In the genomic region with DNA sequence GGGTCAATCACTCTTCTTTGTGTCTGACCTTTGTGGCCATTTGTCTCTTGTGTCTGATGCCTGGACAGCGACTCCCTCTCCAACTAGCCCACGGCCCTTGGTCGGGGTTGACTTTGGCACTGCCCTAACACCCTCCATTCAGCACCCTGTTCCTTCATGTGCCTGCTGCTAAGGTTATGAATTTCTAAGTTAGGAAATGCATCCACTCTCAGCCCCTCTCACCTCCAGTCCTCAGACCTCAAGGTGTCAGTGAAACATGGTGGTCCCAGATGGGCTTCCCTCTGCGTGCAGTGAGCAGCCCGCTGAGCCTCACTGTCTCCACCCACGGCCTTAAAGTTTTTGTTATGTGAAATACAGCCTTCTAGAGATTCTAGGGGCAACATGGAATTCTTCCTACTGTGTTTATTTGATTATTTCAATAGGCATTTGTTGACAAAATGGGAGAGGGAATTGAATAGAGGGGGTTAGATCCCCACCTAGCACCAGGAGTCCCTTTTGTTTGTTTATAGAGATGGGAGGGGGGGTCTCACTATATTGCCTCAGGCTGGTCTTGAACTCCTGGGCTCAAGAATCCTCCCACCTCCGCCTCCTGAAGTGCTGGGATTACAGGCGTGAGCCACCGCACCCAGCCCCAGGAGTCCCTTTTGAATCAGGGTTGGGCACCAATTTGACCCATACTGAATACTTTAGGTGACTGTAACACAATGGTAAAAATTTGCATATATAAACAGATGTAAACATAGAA, we compare ENCODE assay signal across 1 cellular context.
TF ChIP-seq lines count a peak whose summit lies in the region.

No MANE protein-coding gene starts in this region.

TF ChIP-seq in IMR-90, 13 proteins besides CTCF, POLR2A, EP300 and RAD21:
- TF ChIP-seq, protein P1, sequence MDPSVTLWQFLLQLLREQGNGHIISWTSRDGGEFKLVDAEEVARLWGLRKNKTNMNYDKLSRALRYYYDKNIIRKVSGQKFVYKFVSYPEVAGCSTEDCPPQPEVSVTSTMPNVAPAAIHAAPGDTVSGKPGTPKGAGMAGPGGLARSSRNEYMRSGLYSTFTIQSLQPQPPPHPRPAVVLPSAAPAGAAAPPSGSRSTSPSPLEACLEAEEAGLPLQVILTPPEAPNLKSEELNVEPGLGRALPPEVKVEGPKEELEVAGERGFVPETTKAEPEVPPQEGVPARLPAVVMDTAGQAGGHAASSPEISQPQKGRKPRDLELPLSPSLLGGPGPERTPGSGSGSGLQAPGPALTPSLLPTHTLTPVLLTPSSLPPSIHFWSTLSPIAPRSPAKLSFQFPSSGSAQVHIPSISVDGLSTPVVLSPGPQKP (IDR thresholded peaks at IDR 0.05; ENCODE audit: borderline replicate concordance, low read depth, low read length): no peak
- TF ChIP-seq MAFK (IDR thresholded peaks at IDR 0.05; ENCODE audit: low read depth, low read length): no peak
- no peak for TF ChIP-seq BHLHE40 (IDR thresholded peaks at IDR 0.05; ENCODE audit: low read depth, low read length)
- no peak for TF ChIP-seq RFX5 (IDR thresholded peaks at IDR 0.05; ENCODE audit: low read depth, low read length)
- no peak for TF ChIP-seq RCOR1 (IDR thresholded peaks at IDR 0.05; ENCODE audit: insufficient replicate concordance, low read length)
- no peak for TF ChIP-seq CHD1 (IDR thresholded peaks at IDR 0.05; ENCODE audit: low read depth, low read length)
- TF ChIP-seq NFE2L2 (IDR thresholded peaks at IDR 0.05; ENCODE audit: low read depth, low read length): no peak
- no peak for TF ChIP-seq SMC3 (IDR thresholded peaks at IDR 0.05; ENCODE audit: low read depth, low read length)
- TF ChIP-seq CEBPB (IDR thresholded peaks at IDR 0.05; ENCODE audit: low read depth, low read length): no peak
- TF ChIP-seq MXI1 (IDR thresholded peaks at IDR 0.05; ENCODE audit: borderline replicate concordance, low read depth, low read length): no peak
- no peak for TF ChIP-seq FOS (IDR thresholded peaks at IDR 0.05; ENCODE audit: low read depth, low read length)
- no peak for TF ChIP-seq MAZ (IDR thresholded peaks at IDR 0.05; ENCODE audit: borderline replicate concordance, low read depth, low read length)
- TF ChIP-seq, protein P2, sequence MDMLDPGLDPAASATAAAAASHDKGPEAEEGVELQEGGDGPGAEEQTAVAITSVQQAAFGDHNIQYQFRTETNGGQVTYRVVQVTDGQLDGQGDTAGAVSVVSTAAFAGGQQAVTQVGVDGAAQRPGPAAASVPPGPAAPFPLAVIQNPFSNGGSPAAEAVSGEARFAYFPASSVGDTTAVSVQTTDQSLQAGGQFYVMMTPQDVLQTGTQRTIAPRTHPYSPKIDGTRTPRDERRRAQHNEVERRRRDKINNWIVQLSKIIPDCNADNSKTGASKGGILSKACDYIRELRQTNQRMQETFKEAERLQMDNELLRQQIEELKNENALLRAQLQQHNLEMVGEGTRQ (IDR thresholded peaks at IDR 0.05; ENCODE audit: low read depth, low read length): no peak
